ENCODE assay signal across 26 cellular contexts in the genomic region with DNA sequence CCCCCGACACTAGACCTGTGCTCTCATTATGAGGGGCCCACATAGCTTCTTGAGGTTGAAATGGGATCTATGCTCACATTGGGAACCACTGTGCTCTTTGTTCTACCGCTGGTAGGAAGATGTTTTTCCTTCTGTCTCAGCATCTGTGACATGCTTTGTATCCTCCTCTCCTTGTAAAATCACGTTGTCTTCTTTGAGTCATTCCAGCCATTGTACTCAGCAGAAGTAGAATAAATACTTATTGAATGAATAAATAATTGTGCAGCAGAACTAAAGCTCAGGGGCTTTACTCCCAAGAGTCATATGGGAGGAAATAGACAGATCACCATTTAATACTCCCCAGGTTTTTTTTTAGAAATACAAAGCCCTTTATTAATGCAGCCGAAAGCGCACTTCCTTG.
"Had no signal": no experiment of that assay in that cellular context is flagged by ENCODE, and none has a peak within 500 bp of the region (broad histone marks: within the 10 kb centered on the region; RNA-seq: fewer than 3 reads in every experiment).

No MANE protein-coding gene starts in this region.

- DNase-seq: activated CD4-positive, alpha-beta T cell treated with anti-CD3 and anti-CD28 coated beads for 48 hours; activated CD4-positive, alpha-beta T cell treated with anti-CD3 and anti-CD28 coated beads, Interleukin-2, amount 50 U/mL, for 4 hours; activated CD4-positive, CD25-positive, alpha-beta regulatory T cell treated with anti-CD3 and anti-CD28 coated beads, Interleukin-2, amount 50 U/mL, for 72 hours; activated CD8-positive, alpha-beta memory T cell treated with anti-CD3 and anti-CD28 coated beads, Interleukin-2, amount 10 ng/mL, durations not matched to agents 7 days and 5 days; activated gamma-delta T cell; activated naive CD4-positive, alpha-beta T cell treated with anti-CD3 and anti-CD28 coated beads, Interleukin-2, amount 10 ng/mL, durations not matched to agents 7 days and 5 days; activated naive CD8-positive, alpha-beta T cell treated with anti-CD3 and anti-CD28 coated beads for 36 hours; activated T-cell treated with anti-CD3 and anti-CD28 coated beads, Interleukin-2, amount 50 U/mL, for 24 hours; anterior cingulate cortex; Karpas-422; NCI-H1105; NCI-H1436; NCI-H1694 treated with DMSO at 0.1 percent for 48 hours; NCI-H345; NCI-H510A; NCI-H526 treated with DMSO at 0.1 percent for 48 hours; NK-92 treated with Interleukin-12 subunit alpha and Interleukin-12 subunit beta, amount 100 ng/mL, for 24 hours; Peyer's patch; Right ventricle myocardium superior; SJCRH30; T-helper 9 cell had no signal

- ATAC-seq: activated CD8-positive, alpha-beta memory T cell treated with anti-CD3 and anti-CD28 coated beads, Interleukin-2, amount 10 ng/mL, durations not matched to agents 7 days and 5 days; activated T-helper 17 cell treated with anti-CD3 and anti-CD28 coated beads, Interleukin-2, amount 50 U/mL, for 72 hours; SK-N-SH treated with all-trans-retinoic acid at 6 μM for 48 hours; WTC11 had no signal

- H3K4me1 Mint-ChIP-seq: activated naive CD4-positive, alpha-beta T cell treated with anti-CD3 and anti-CD28 coated beads, Interleukin-2, amount 10 ng/mL, durations not matched to agents 7 days and 5 days; WTC11 had no signal

- H3K27me3 Mint-ChIP-seq: activated CD8-positive, alpha-beta memory T cell treated with anti-CD3 and anti-CD28 coated beads, Interleukin-2, amount 10 ng/mL, durations not matched to agents 7 days and 5 days; activated naive CD4-positive, alpha-beta T cell treated with anti-CD3 and anti-CD28 coated beads, Interleukin-2, amount 10 ng/mL, durations not matched to agents 7 days and 5 days; activated naive CD8-positive, alpha-beta T cell treated with anti-CD3 and anti-CD28 coated beads for 36 hours; activated T-cell treated with anti-CD3 and anti-CD28 coated beads, Interleukin-2, amount 50 U/mL, for 24 hours; activated T-helper 17 cell treated with anti-CD3 and anti-CD28 coated beads, Interleukin-2, amount 50 U/mL, for 72 hours had no signal

- H3K36me3 ChIP-seq: Peyer's patch, SJCRH30 had no signal

- H3K27ac ChIP-seq: Peyer's patch, RWPE1, SJCRH30 had no signal

- H3K27me3 ChIP-seq: Peyer's patch, SJCRH30 had no signal

- H3K4me3 ChIP-seq: Peyer's patch, SJCRH30 had no signal

- H3K4me3 Mint-ChIP-seq: activated CD8-positive, alpha-beta memory T cell treated with anti-CD3 and anti-CD28 coated beads, Interleukin-2, amount 10 ng/mL, durations not matched to agents 7 days and 5 days; activated naive CD4-positive, alpha-beta T cell treated with anti-CD3 and anti-CD28 coated beads, Interleukin-2, amount 10 ng/mL, durations not matched to agents 7 days and 5 days; activated naive CD8-positive, alpha-beta T cell treated with anti-CD3 and anti-CD28 coated beads for 36 hours; activated T-cell treated with anti-CD3 and anti-CD28 coated beads, Interleukin-2, amount 50 U/mL, for 24 hours; activated T-helper 17 cell treated with anti-CD3 and anti-CD28 coated beads, Interleukin-2, amount 50 U/mL, for 72 hours; T-helper 1 cell treated with Interleukin-12 subunit alpha and Interleukin-12 subunit beta and Interleukin-4 antibody, amounts not matched to agents 30 μg/mL and 1 μg/mL, for 36 hours; WTC11 had no signal

- H3K9me3 ChIP-seq: Peyer's patch, SJCRH30 had no signal

- H3K27ac Mint-ChIP-seq: activated CD8-positive, alpha-beta memory T cell treated with anti-CD3 and anti-CD28 coated beads, Interleukin-2, amount 10 ng/mL, durations not matched to agents 7 days and 5 days; activated naive CD4-positive, alpha-beta T cell treated with anti-CD3 and anti-CD28 coated beads, Interleukin-2, amount 10 ng/mL, durations not matched to agents 7 days and 5 days; activated naive CD8-positive, alpha-beta T cell treated with anti-CD3 and anti-CD28 coated beads for 36 hours; activated T-cell treated with anti-CD3 and anti-CD28 coated beads, Interleukin-2, amount 50 U/mL, for 24 hours; T-helper 1 cell treated with Interleukin-12 subunit alpha and Interleukin-12 subunit beta and Interleukin-4 antibody, amounts not matched to agents 30 μg/mL and 1 μg/mL, for 36 hours; WTC11 had no signal
